Comparison of ENCODE assay signal across 1 cellular context in genomic region chr7:155345490-155345889, GRCh38.
TF ChIP-seq lines count a peak whose summit lies in the region.

No MANE protein-coding gene starts in this region.

TF ChIP-seq in K562, 482 proteins besides CTCF, POLR2A, EP300 and RAD21 (continued from another document):
- TF ChIP-seq ZNF655 (CRISPR knock-in tag; IDR thresholded peaks at IDR 0.05), result no peak
